ENCODE assay signal across 30 cellular contexts in the genomic region with DNA sequence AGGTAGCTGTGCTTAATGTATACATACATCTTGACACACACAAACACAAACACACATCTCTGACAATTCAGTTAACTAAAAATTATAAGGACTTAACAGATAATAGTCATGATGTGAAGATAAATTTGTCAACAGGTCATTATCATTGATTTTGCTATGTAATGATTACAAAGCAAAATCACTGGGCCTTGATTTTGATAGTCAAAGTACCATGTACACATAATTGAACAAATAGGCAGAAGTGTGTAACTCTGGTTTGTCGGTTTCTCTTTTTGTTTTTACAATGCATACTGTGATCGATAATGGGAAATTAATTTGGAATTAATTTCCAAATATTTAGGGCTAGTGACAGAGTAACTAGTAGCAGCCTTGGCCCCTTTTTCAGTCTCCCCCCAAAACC.
"Had no signal": no experiment of that assay in that cellular context is flagged by ENCODE, and none has a peak within 500 bp of the region (broad histone marks: within the 10 kb centered on the region; RNA-seq: fewer than 3 reads in every experiment).

No MANE protein-coding gene starts in this region.

- H2AFZ ChIP-seq: neural progenitor cell, parathyroid adenoma had no signal

- H3K4me3 Mint-ChIP-seq: naive thymus-derived CD8-positive, alpha-beta T cell; natural killer cell treated with Interleukin-12 subunit alpha and Interleukin-12 subunit beta and Interleukin-15 and Interleukin-18, amount 100 ng/mL, for 72 hours; neural progenitor cell; stimulated activated naive B cell treated with anti-CD40 and anti-IgM and Interleukin-4, amounts not matched to agents 10 μg/mL and 1 μg/mL and 100 μg/mL, for 72 hours; stimulated activated naive CD8-positive, alpha-beta T cell treated with anti-CD3 and anti-CD28 coated beads, Interleukin-15, Interleukin-2, amounts not matched to agents 100 ng/mL and 50 ng/mL, for 24 hours had no signal

- H3K27me3 ChIP-seq: neural progenitor cell, ovary, spleen, stomach, thyroid gland, tibial nerve, upper lobe of left lung, vagina had no signal

- H3K9me3 Mint-ChIP-seq: naive thymus-derived CD8-positive, alpha-beta T cell; natural killer cell treated with Interleukin-12 subunit alpha and Interleukin-12 subunit beta and Interleukin-15 and Interleukin-18, amount 100 ng/mL, for 72 hours; stimulated activated naive B cell treated with anti-CD40 and anti-IgM and Interleukin-4, amounts not matched to agents 10 μg/mL and 1 μg/mL and 100 μg/mL, for 72 hours; stimulated activated naive CD8-positive, alpha-beta T cell treated with anti-CD3 and anti-CD28 coated beads, Interleukin-15, Interleukin-2, amounts not matched to agents 100 ng/mL and 50 ng/mL, for 24 hours had no signal

- H3K9me3 ChIP-seq: ovary, psoas muscle, spleen, stomach, thoracic aorta, thyroid gland, tibial nerve, upper lobe of left lung, vagina had no signal

- H3K27me3 Mint-ChIP-seq: naive thymus-derived CD8-positive, alpha-beta T cell; natural killer cell treated with Interleukin-12 subunit alpha and Interleukin-12 subunit beta and Interleukin-15 and Interleukin-18, amount 100 ng/mL, for 72 hours; progenitor cell of endocrine pancreas; stimulated activated naive B cell treated with anti-CD40 and anti-IgM and Interleukin-4, amounts not matched to agents 10 μg/mL and 1 μg/mL and 100 μg/mL, for 72 hours; stimulated activated naive CD8-positive, alpha-beta T cell treated with anti-CD3 and anti-CD28 coated beads, Interleukin-15, Interleukin-2, amounts not matched to agents 100 ng/mL and 50 ng/mL, for 24 hours had no signal

- ATAC-seq: naive thymus-derived CD8-positive, alpha-beta T cell; natural killer cell treated with Interleukin-12 subunit alpha and Interleukin-12 subunit beta and Interleukin-15 and Interleukin-18, amount 100 ng/mL, for 72 hours; psoas muscle; right cardiac atrium; sciatic nerve; stimulated activated naive B cell treated with anti-CD40 and anti-IgM and Interleukin-4, amounts not matched to agents 10 μg/mL and 1 μg/mL and 100 μg/mL, for 72 hours had no signal

- H3K9ac ChIP-seq: neural progenitor cell, parathyroid adenoma had no signal

- H3K27ac ChIP-seq: neural progenitor cell, ovary, parathyroid adenoma, psoas muscle, skin epidermis, spleen, stomach, thoracic aorta, thyroid gland, tibial nerve, upper lobe of left lung, vagina had no signal

- H3K79me2 ChIP-seq: parathyroid adenoma had no signal

- FAIRE-seq: urothelium cell line had no signal

- H3K27ac Mint-ChIP-seq: natural killer cell treated with Interleukin-12 subunit alpha and Interleukin-12 subunit beta and Interleukin-15 and Interleukin-18, amount 100 ng/mL, for 72 hours; neural progenitor cell; stimulated activated naive B cell treated with anti-CD40 and anti-IgM and Interleukin-4, amounts not matched to agents 10 μg/mL and 1 μg/mL and 100 μg/mL, for 72 hours; stimulated activated naive CD8-positive, alpha-beta T cell treated with anti-CD3 and anti-CD28 coated beads, Interleukin-15, Interleukin-2, amounts not matched to agents 100 ng/mL and 50 ng/mL, for 24 hours had no signal

- DNase-seq: naive thymus-derived CD8-positive, alpha-beta T cell; occipital lobe; ovary; posterior cingulate gyrus; psoas muscle; right cardiac atrium; spleen; stimulated activated CD4-positive, alpha-beta T cell treated with anti-CD3 and anti-CD28 coated beads, Interleukin-12 subunit alpha, Interleukin-12 subunit beta, amount 100 ng/mL, for 4 hours; stimulated activated CD4-positive, alpha-beta T cell treated with anti-CD3 and anti-CD28 coated beads, Interleukin-1b, Interleukin-23, amount 100 ng/mL, for 48 hours; stimulated activated CD4-positive, alpha-beta T cell treated with anti-CD3 and anti-CD28 coated beads, Interleukin-4, amount 100 ng/mL, for 1 hour; stimulated activated CD4-positive, alpha-beta T cell treated with anti-CD3 and anti-CD28 coated beads, Interleukin-4, amount 100 ng/mL, for 4 hours; stimulated activated CD8-positive, alpha-beta memory T cell treated with anti-CD3 and anti-CD28 coated beads, Interleukin-4, amount 100 ng/mL, for 48 hours; stimulated activated naive B cell treated with anti-CD40 and anti-IgM and Interleukin-4, amounts not matched to agents 10 μg/mL and 1 μg/mL and 100 μg/mL, for 72 hours; stimulated activated naive CD4-positive, alpha-beta T cell treated with Interleukin-2 at 50 U/mL for 16 hours; stomach; thyroid gland; trophoblast cell; upper lobe of left lung had no signal

- H3K4me3 ChIP-seq: neural progenitor cell, ovary, psoas muscle, skin epidermis, smooth muscle cell, spleen, stomach, thoracic aorta, thyroid gland, tibial nerve, upper lobe of left lung, vagina had no signal

- H3K4me1 Mint-ChIP-seq: neural progenitor cell had no signal

- H3K4me2 ChIP-seq: neural progenitor cell, smooth muscle cell had no signal

- H3K36me3 ChIP-seq: ovary had no signal

- H3K4me1 ChIP-seq: parathyroid adenoma had no signal
